Comparison of ENCODE assay signal across 1 cellular context in the genomic region with DNA sequence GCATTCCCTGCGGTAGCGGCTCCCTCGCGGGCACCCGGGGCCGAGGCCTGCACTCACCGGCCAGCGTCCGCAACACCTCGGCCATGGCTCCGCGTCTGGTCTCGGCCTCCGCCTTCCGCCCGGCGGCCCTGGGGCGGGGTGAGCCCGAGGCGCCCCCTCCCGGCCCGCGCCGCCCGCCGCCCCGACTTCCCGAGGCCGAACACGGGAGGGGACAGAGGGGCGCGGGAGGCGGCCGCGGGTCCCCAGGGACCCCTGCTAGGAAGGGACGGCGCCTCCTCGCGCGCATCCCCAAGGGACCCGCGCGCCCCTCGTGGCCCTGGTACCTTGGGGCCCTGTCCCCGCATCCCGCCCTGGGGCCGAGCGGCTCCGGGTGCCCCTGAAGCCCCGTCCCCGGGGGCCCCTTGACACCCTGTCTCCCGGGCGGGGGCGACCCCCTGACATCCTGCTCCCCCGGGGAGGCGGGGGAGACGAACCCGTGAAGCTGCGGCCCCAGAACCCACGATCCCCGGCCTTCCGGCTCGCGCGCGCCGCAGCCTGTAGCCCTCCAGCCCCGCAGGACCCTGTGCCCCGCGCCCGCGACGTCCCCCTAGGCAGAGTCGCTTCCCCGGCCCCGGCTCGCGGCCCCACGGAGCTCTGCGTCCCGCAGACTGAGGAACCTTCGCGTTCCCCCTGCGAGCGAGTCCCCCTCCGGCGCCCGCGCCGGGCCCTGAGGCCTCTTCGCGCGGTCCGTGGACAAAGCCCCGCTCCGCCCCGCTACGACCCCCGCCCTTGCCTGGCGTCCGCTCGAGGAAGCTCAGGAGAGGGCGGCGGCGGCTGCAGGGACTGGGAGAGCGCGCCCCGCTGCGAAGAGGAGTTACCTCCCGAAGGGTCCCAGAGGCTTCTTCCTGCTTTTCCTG.
TF ChIP-seq lines count a peak whose summit lies in the region.

A gene (minus strand): TSS at position 97 of the 896 bp plus-strand sequence.

TF ChIP-seq in H1, 55 proteins besides CTCF, POLR2A, EP300 and RAD21 (continued from another document):
- no peak for TF ChIP-seq POLR2AphosphoS5 (IDR thresholded peaks at IDR 0.05; ENCODE audit: low read depth, low read length)
- peak; percentile 79 for TF ChIP-seq SUZ12 (IDR thresholded peaks at IDR 0.05; ENCODE audit: low read length)
- peak; percentile 5; the same call in 1 of the 2 replicates for TF ChIP-seq BACH1 (IDR thresholded peaks at IDR 0.05; ENCODE audit: low read length)
- no peak for TF ChIP-seq CREB1 (IDR thresholded peaks at IDR 0.05)
- TF ChIP-seq KDM4A (IDR thresholded peaks at IDR 0.05; ENCODE audit: low read depth, low read length, severe bottlenecking): peak; percentile 22
